9 cellular contexts compared by ENCODE assay signal in genomic region chr18:44759925-44760342, GRCh38.
DNase-seq lines count a peak whose midpoint lies in the region; ATAC-seq and TF ChIP-seq lines count a peak whose summit lies in the region.
"Had no signal": no experiment of that assay in that cellular context is flagged by ENCODE, and none has a peak within 500 bp of the region (broad histone marks: within the 10 kb centered on the region; RNA-seq: fewer than 3 reads in every experiment).

No MANE protein-coding gene starts in this region.

- H3K4me1 ChIP-seq in OCI-LY3 (ENCODE audit: low read length) = peaks cover 51% of the 10 kb centered on the region
- H3K4me1 ChIP-seq in parathyroid adenoma = peaks cover 29% of the 10 kb centered on the region

- H3K27ac ChIP-seq in OCI-LY3 (ENCODE audit: low read length) (peak overlapping the region; percentile 94), parathyroid adenoma (peak overlapping the region; percentile 64)

- H3K4me3 ChIP-seq in OCI-LY3 (ENCODE audit: low read length) (peak overlapping the region; percentile 32), parathyroid adenoma (ENCODE audit: low read depth, low read length) (no peak overlapping the region)

- DNase-seq in Ammon's horn (ENCODE audit: low spot score) (no peak), NCI-H2029 treated with DMSO at 0.1 percent for 48 hours (lab: John Stamatoyannopoulos, UW) (no peak), AML-193 (lab: John Stamatoyannopoulos, UW) (no peak), NCI-H146 treated with DMSO at 0.1 percent for 48 hours (lab: John Stamatoyannopoulos, UW; ENCODE audit: unreplicated experiment) (no peak)
- DNase-seq: activated CD4-positive, CD25-positive, alpha-beta regulatory T cell treated with anti-CD3 and anti-CD28 coated beads, Interleukin-2, amount 50 U/mL, for 72 hours had no signal

- H2AFZ ChIP-seq in OCI-LY3 (ENCODE audit: low read depth, low read length) = peak overlapping the region; percentile 18
- peak overlapping the region; percentile 74 for H2AFZ ChIP-seq in parathyroid adenoma

- no peak for TF ChIP-seq CTCF in OCI-LY3 (IDR thresholded peaks at IDR 0.05; ENCODE audit: low read depth, low read length)
- no peak for TF ChIP-seq CTCF in parathyroid adenoma (IDR thresholded peaks at IDR 0.05)

- H3K9me3 ChIP-seq in OCI-LY3 (ENCODE audit: insufficient read depth, low read length) (no peaks in the 10 kb centered on the region), parathyroid adenoma (ENCODE audit: control insufficient read depth, low read length) (no peaks in the 10 kb centered on the region)

- H3K9ac ChIP-seq in OCI-LY3 (ENCODE audit: low read length) (peak overlapping the region; percentile 78), parathyroid adenoma (no peak overlapping the region)

- H3K36me3 ChIP-seq in OCI-LY3 (replicated peaks; ENCODE audit: low read depth, low read length) (peaks cover 24% of the 10 kb centered on the region), parathyroid adenoma (ENCODE audit: control insufficient read depth, insufficient read depth, low read length) (no peaks in the 10 kb centered on the region)

- H3K4me2 ChIP-seq in OCI-LY3 (ENCODE audit: low read length) (peak overlapping the region; percentile 72), parathyroid adenoma (ENCODE audit: low read length) (no peak overlapping the region)

- H4K20me1 ChIP-seq in OCI-LY3 (ENCODE audit: insufficient read depth, low read length) = no peaks in the 10 kb centered on the region

- H3K27me3 ChIP-seq in OCI-LY3 (ENCODE audit: low read depth, low read length) (no peaks in the 10 kb centered on the region), parathyroid adenoma (ENCODE audit: control insufficient read depth, insufficient read depth, low read length) (no peaks in the 10 kb centered on the region)

- H3K79me2 ChIP-seq in OCI-LY3 (ENCODE audit: low read length) (peaks cover 16% of the 10 kb centered on the region), parathyroid adenoma (peaks cover 14% of the 10 kb centered on the region)

- ATAC-seq in GM18909 (IDR thresholded peaks at IDR 0.05; ENCODE audit: poor library complexity, unreplicated experiment) (peak; percentile 56), HG02759 (IDR thresholded peaks at IDR 0.05; ENCODE audit: unreplicated experiment) (peak; percentile 47)
